In genomic region chr1:3459940-3460652, GRCh38 we compare ENCODE assay signal across 1 cellular context.
TF ChIP-seq lines count a peak whose summit lies in the region.

No MANE protein-coding gene starts in this region.

TF ChIP-seq in HepG2, 621 proteins besides CTCF, POLR2A, EP300 and RAD21 (continues in another document):
- TF ChIP-seq GABPA (IDR thresholded peaks at IDR 0.05; ENCODE audit: low read depth, low read length) (no peak), GABPA (CRISPR knock-in tag; IDR thresholded peaks at IDR 0.05; ENCODE audit: low read depth) (no peak), KMT2B (CRISPR knock-in tag; IDR thresholded peaks at IDR 0.05) (peak; percentile 58; the same call in 1 of the 2 replicates), ZMAT3 (CRISPR knock-in tag; conservative IDR thresholded peaks at IDR 0.05) (peak; percentile 61; the same call in 1 of the 2 replicates), ZNF749 (CRISPR knock-in tag; IDR thresholded peaks at IDR 0.05; ENCODE audit: borderline replicate concordance) (no peak), ZNF580 (CRISPR knock-in tag; IDR thresholded peaks at IDR 0.05; ENCODE audit: borderline replicate concordance, low read depth) (no peak), ZNF747 (CRISPR knock-in tag; IDR thresholded peaks at IDR 0.05; ENCODE audit: borderline replicate concordance) (0 out of 2 replicates have a peak, but pooled peaks have one; percentile 64), TERF1 (CRISPR knock-in tag; IDR thresholded peaks at IDR 0.05) (no peak), TAF1 (CRISPR knock-in tag; IDR thresholded peaks at IDR 0.05) (peak; percentile 73), ZNF773 (CRISPR knock-in tag; IDR thresholded peaks at IDR 0.05; ENCODE audit: borderline replicate concordance) (no peak), ZFAT (CRISPR knock-in tag; conservative IDR thresholded peaks at IDR 0.05) (no peak), HOMEZ (CRISPR knock-in tag; IDR thresholded peaks at IDR 0.05; ENCODE audit: low read depth) (no peak), DMAP1 (CRISPR knock-in tag; IDR thresholded peaks at IDR 0.05) (peak; percentile 79; the same call in 1 of the 2 replicates), GZF1 (CRISPR knock-in tag; IDR thresholded peaks at IDR 0.05) (no peak), SOX6 (IDR thresholded peaks at IDR 0.05) (no peak), SOX6 (CRISPR knock-in tag; IDR thresholded peaks at IDR 0.05) (no peak), KDM3A (CRISPR knock-in tag; IDR thresholded peaks at IDR 0.05; ENCODE audit: low read depth) (no peak), GPN1 (CRISPR knock-in tag; IDR thresholded peaks at IDR 0.05; ENCODE audit: borderline replicate concordance) (no peak), ZNF619 (CRISPR knock-in tag; IDR thresholded peaks at IDR 0.05) (no peak), ZNF605 (CRISPR knock-in tag; IDR thresholded peaks at IDR 0.05) (0 out of 2 replicates have a peak, but pooled peaks have one; percentile 34), ZNF770 (CRISPR knock-in tag; IDR thresholded peaks at IDR 0.05) (no peak), ZNF136 (CRISPR knock-in tag; IDR thresholded peaks at IDR 0.05; ENCODE audit: low read depth) (no peak), AKNA (CRISPR knock-in tag; IDR thresholded peaks at IDR 0.05; ENCODE audit: borderline replicate concordance) (no peak), SKI (IDR thresholded peaks at IDR 0.05; ENCODE audit: partially characterized antibody) (peak; percentile 43), AHDC1 (CRISPR knock-in tag; IDR thresholded peaks at IDR 0.05; ENCODE audit: borderline replicate concordance) (no peak), U2AF2 (IDR thresholded peaks at IDR 0.05; ENCODE audit: low read depth, low read length) (no peak), CREM (IDR thresholded peaks at IDR 0.05) (0 out of 2 replicates have a peak, but pooled peaks have one; percentile 4), CREM (CRISPR knock-in tag; IDR thresholded peaks at IDR 0.05) (no peak), XBP1 (CRISPR knock-in tag; IDR thresholded peaks at IDR 0.05) (no peak), MTERF4 (CRISPR knock-in tag; IDR thresholded peaks at IDR 0.05) (0 out of 2 replicates have a peak, but pooled peaks have one; percentile 6), ZNF614 (CRISPR knock-in tag; IDR thresholded peaks at IDR 0.05; ENCODE audit: borderline replicate concordance) (0 out of 2 replicates have a peak, but pooled peaks have one; percentile 13), CEBPZ (IDR thresholded peaks at IDR 0.05; ENCODE audit: low read length) (no peak), NCOA1 (CRISPR knock-in tag; IDR thresholded peaks at IDR 0.05) (no peak), SNRNP70 (IDR thresholded peaks at IDR 0.05; ENCODE audit: low read depth, low read length) (no peak), HIVEP1 (CRISPR knock-in tag; IDR thresholded peaks at IDR 0.05) (no peak), CREB3 (CRISPR knock-in tag; IDR thresholded peaks at IDR 0.05) (no peak), NFKB2 (CRISPR knock-in tag; IDR thresholded peaks at IDR 0.05; ENCODE audit: borderline replicate concordance) (no peak), KDM5A (IDR thresholded peaks at IDR 0.05; ENCODE audit: borderline replicate concordance, low read length) (no peak; the same call in 1 of the 2 replicates)
